Comparison of ENCODE assay signal across 8 cellular contexts in the genomic region with DNA sequence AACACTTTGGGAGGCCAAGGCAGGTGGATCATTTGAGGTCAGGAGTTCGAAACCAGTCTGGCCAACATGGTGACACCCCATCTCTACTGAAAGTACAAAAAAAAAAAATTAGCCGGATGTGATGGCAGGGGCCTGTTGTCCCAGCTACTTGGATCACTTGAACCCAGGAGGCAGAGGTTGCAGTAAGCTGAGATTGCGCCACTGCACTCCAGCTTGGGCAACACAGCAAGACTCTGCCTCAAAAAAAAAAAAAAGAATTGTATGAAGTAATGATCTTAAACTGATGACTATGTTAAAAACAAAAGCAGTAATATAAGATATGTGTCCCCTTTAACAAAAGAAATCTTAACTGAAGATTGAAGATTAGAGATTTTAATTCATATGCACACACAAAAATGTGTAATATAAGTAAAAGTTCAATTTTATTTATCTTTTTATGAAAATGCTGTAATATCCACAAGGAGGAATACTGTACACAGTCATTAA.
"Had no signal": no experiment of that assay in that cellular context is flagged by ENCODE, and none has a peak within 500 bp of the region (broad histone marks: within the 10 kb centered on the region; RNA-seq: fewer than 3 reads in every experiment).

No MANE protein-coding gene starts in this region.

- H3K36me3 ChIP-seq: HAP-1 had no signal

- ATAC-seq: HCT116 had no signal

- H2AFZ ChIP-seq: GM23248 had no signal

- H3K9ac ChIP-seq: GM23248 had no signal

- H3K9me3 ChIP-seq: HAP-1 had no signal

- H3K27ac ChIP-seq: GM23248, HL-60 had no signal

- H3K4me3 ChIP-seq: GM23248, HAP-1 had no signal

- DNase-seq: GM23248, GOT3, H7, IMR-90, KBM-7 had no signal
